In the genomic region with DNA sequence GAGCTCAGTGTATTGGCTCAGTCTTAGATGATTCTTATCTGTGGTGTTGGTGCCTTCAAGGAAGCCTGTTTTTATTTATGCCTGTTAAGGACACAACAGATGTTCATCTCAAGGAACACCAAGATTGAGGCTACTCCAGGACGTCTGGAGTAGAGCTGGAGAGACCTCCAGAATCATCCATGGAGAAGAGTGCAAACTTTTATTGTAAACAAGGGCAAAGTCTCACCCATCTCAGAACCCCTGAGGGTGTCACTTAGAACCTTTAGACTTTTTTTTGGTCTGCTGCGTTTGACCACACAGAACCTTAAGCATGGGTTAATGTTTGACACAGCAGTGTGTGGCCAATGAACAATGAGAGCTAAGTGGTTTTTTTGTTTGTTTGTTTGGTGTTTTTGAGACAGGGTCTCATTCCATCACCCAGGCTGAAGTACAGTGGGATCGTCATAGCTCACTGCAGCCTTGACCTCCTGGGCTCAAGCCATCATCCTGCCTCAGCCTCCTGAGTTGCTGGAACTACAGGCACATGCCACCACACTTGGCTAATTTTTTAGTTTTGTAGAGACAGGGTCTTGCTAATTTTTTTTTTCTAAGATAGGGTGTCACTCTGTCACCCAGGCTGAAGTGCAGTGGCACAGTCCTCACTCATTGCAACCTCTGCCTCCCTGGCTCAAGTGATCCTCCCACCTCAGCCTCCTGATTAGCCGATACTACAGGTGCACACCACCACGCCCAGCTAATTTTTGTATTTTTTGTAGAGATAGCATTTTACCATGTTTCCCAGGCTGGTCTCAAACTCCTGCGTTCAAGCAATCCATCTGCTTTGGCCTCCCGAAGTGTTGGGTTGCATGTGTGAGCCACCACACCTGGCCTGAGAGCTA, we compare ENCODE assay signal across 1 cellular context.
TF ChIP-seq lines count a peak whose summit lies in the region.

No MANE protein-coding gene starts in this region.

TF ChIP-seq in HepG2, 621 proteins besides CTCF, POLR2A, EP300 and RAD21 (continued from another document and continues in another):
- TF ChIP-seq, protein P1, sequence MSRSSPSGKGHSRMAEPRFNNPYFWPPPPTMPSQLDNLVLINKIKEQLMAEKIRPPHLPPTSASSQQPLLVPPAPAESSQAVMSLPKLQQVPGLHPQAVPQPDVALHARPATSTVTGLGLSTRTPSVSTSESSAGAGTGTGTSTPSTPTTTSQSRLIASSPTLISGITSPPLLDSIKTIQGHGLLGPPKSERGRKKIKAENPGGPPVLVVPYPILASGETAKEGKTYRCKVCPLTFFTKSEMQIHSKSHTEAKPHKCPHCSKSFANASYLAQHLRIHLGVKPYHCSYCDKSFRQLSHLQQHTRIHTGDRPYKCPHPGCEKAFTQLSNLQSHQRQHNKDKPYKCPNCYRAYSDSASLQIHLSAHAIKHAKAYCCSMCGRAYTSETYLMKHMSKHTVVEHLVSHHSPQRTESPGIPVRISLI (CRISPR knock-in tag; IDR thresholded peaks at IDR 0.05; ENCODE audit: borderline replicate concordance): peak; percentile 95
- TF ChIP-seq ATRX (CRISPR knock-in tag; IDR thresholded peaks at IDR 0.05; ENCODE audit: borderline replicate concordance) (no peak), ATF2 (CRISPR knock-in tag; IDR thresholded peaks at IDR 0.05) (peak; percentile 36; the same call in 1 of the 2 replicates), ZNF776 (CRISPR knock-in tag; IDR thresholded peaks at IDR 0.05) (no peak), MIER3 (CRISPR knock-in tag; IDR thresholded peaks at IDR 0.05; ENCODE audit: borderline replicate concordance) (no peak), ZSCAN9 (CRISPR knock-in tag; IDR thresholded peaks at IDR 0.05; ENCODE audit: borderline replicate concordance) (peak; percentile 32), HOMEZ (CRISPR knock-in tag; IDR thresholded peaks at IDR 0.05; ENCODE audit: low read depth) (peak; percentile 44; the same call in 1 of the 2 replicates), ZNF614 (CRISPR knock-in tag; IDR thresholded peaks at IDR 0.05; ENCODE audit: borderline replicate concordance) (no peak), ISL2 (CRISPR knock-in tag; IDR thresholded peaks at IDR 0.05) (0 out of 2 replicates have a peak, but pooled peaks have one; percentile 37), PPARG (CRISPR knock-in tag; conservative IDR thresholded peaks at IDR 0.05) (no peak; the same call in 1 of the 2 replicates), ZBTB20 (CRISPR knock-in tag; IDR thresholded peaks at IDR 0.05; ENCODE audit: borderline replicate concordance, low read depth) (peak; percentile 28; the same call in 1 of the 2 replicates), ZNF331 (CRISPR knock-in tag; IDR thresholded peaks at IDR 0.05) (no peak; the same call in 1 of the 2 replicates), YY1 (IDR thresholded peaks at IDR 0.05; ENCODE audit: insufficient read depth, insufficient replicate concordance, low read depth, low read length) (no peak), MAFF (IDR thresholded peaks at IDR 0.05; ENCODE audit: low read depth, low read length) (0 out of 2 replicates have a peak, but pooled peaks have one; percentile 10), MTF2 (CRISPR knock-in tag; IDR thresholded peaks at IDR 0.05; ENCODE audit: borderline replicate concordance) (no peak), ARID4A (CRISPR knock-in tag; IDR thresholded peaks at IDR 0.05; ENCODE audit: borderline replicate concordance) (no peak; the same call in 1 of the 2 replicates), IRF2 (CRISPR knock-in tag; IDR thresholded peaks at IDR 0.05) (peak; percentile 43; the same call in 1 of the 2 replicates), ASH2L (IDR thresholded peaks at IDR 0.05; ENCODE audit: insufficient read length, low read depth, low read length) (peak; percentile 47), ADNP (CRISPR knock-in tag; IDR thresholded peaks at IDR 0.05) (0 out of 2 replicates have a peak, but pooled peaks have one; percentile 21), NCOA2 (CRISPR knock-in tag; IDR thresholded peaks at IDR 0.05) (peak; percentile 71), MEIS2 (CRISPR knock-in tag; IDR thresholded peaks at IDR 0.05) (peak; percentile 75), ZFP82 (CRISPR knock-in tag; IDR thresholded peaks at IDR 0.05; ENCODE audit: borderline replicate concordance) (peak; percentile 60; the same call in 1 of the 2 replicates), FOSL2 (CRISPR knock-in tag; IDR thresholded peaks at IDR 0.05) (peak; percentile 54), KMT2A (CRISPR knock-in tag; IDR thresholded peaks at IDR 0.05) (no peak)
- TF ChIP-seq, protein P2, sequence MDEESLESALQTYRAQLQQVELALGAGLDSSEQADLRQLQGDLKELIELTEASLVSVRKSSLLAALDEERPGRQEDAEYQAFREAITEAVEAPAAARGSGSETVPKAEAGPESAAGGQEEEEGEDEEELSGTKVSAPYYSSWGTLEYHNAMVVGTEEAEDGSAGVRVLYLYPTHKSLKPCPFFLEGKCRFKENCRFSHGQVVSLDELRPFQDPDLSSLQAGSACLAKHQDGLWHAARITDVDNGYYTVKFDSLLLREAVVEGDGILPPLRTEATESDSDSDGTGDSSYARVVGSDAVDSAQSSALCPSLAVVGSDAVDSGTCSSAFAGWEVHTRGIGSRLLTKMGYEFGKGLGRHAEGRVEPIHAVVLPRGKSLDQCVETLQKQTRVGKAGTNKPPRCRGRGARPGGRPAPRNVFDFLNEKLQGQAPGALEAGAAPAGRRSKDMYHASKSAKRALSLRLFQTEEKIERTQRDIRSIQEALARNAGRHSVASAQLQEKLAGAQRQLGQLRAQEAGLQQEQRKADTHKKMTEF (CRISPR knock-in tag; IDR thresholded peaks at IDR 0.05): peak; percentile 59; the same call in 1 of the 2 replicates
- TF ChIP-seq, protein P3, sequence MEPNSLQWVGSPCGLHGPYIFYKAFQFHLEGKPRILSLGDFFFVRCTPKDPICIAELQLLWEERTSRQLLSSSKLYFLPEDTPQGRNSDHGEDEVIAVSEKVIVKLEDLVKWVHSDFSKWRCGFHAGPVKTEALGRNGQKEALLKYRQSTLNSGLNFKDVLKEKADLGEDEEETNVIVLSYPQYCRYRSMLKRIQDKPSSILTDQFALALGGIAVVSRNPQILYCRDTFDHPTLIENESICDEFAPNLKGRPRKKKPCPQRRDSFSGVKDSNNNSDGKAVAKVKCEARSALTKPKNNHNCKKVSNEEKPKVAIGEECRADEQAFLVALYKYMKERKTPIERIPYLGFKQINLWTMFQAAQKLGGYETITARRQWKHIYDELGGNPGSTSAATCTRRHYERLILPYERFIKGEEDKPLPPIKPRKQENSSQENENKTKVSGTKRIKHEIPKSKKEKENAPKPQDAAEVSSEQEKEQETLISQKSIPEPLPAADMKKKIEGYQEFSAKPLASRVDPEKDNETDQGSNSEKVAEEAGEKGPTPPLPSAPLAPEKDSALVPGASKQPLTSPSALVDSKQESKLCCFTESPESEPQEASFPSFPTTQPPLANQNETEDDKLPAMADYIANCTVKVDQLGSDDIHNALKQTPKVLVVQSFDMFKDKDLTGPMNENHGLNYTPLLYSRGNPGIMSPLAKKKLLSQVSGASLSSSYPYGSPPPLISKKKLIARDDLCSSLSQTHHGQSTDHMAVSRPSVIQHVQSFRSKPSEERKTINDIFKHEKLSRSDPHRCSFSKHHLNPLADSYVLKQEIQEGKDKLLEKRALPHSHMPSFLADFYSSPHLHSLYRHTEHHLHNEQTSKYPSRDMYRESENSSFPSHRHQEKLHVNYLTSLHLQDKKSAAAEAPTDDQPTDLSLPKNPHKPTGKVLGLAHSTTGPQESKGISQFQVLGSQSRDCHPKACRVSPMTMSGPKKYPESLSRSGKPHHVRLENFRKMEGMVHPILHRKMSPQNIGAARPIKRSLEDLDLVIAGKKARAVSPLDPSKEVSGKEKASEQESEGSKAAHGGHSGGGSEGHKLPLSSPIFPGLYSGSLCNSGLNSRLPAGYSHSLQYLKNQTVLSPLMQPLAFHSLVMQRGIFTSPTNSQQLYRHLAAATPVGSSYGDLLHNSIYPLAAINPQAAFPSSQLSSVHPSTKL (CRISPR knock-in tag; IDR thresholded peaks at IDR 0.05): peak; percentile 92
- TF ChIP-seq, protein P4, sequence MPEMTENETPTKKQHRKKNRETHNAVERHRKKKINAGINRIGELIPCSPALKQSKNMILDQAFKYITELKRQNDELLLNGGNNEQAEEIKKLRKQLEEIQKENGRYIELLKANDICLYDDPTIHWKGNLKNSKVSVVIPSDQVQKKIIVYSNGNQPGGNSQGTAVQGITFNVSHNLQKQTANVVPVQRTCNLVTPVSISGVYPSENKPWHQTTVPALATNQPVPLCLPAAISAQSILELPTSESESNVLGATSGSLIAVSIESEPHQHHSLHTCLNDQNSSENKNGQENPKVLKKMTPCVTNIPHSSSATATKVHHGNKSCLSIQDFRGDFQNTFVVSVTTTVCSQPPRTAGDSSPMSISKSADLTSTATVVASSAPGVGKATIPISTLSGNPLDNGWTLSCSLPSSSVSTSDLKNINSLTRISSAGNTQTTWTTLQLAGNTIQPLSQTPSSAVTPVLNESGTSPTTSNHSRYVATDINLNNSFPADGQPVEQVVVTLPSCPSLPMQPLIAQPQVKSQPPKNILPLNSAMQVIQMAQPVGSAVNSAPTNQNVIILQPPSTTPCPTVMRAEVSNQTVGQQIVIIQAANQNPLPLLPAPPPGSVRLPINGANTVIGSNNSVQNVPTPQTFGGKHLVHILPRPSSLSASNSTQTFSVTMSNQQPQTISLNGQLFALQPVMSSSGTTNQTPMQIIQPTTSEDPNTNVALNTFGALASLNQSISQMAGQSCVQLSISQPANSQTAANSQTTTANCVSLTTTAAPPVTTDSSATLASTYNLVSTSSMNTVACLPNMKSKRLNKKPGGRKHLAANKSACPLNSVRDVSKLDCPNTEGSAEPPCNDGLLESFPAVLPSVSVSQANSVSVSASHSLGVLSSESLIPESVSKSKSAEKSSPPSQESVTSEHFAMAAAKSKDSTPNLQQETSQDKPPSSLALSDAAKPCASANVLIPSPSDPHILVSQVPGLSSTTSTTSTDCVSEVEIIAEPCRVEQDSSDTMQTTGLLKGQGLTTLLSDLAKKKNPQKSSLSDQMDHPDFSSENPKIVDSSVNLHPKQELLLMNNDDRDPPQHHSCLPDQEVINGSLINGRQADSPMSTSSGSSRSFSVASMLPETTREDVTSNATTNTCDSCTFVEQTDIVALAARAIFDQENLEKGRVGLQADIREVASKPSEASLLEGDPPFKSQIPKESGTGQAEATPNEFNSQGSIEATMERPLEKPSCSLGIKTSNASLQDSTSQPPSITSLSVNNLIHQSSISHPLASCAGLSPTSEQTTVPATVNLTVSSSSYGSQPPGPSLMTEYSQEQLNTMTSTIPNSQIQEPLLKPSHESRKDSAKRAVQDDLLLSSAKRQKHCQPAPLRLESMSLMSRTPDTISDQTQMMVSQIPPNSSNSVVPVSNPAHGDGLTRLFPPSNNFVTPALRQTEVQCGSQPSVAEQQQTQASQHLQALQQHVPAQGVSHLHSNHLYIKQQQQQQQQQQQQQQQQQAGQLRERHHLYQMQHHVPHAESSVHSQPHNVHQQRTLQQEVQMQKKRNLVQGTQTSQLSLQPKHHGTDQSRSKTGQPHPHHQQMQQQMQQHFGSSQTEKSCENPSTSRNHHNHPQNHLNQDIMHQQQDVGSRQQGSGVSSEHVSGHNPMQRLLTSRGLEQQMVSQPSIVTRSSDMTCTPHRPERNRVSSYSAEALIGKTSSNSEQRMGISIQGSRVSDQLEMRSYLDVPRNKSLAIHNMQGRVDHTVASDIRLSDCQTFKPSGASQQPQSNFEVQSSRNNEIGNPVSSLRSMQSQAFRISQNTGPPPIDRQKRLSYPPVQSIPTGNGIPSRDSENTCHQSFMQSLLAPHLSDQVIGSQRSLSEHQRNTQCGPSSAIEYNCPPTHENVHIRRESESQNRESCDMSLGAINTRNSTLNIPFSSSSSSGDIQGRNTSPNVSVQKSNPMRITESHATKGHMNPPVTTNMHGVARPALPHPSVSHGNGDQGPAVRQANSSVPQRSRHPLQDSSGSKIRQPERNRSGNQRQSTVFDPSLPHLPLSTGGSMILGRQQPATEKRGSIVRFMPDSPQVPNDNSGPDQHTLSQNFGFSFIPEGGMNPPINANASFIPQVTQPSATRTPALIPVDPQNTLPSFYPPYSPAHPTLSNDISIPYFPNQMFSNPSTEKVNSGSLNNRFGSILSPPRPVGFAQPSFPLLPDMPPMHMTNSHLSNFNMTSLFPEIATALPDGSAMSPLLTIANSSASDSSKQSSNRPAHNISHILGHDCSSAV (CRISPR knock-in tag; IDR thresholded peaks at IDR 0.05; ENCODE audit: borderline replicate concordance): no peak
